ENCODE assay signal across 9 cellular contexts in the genomic region with DNA sequence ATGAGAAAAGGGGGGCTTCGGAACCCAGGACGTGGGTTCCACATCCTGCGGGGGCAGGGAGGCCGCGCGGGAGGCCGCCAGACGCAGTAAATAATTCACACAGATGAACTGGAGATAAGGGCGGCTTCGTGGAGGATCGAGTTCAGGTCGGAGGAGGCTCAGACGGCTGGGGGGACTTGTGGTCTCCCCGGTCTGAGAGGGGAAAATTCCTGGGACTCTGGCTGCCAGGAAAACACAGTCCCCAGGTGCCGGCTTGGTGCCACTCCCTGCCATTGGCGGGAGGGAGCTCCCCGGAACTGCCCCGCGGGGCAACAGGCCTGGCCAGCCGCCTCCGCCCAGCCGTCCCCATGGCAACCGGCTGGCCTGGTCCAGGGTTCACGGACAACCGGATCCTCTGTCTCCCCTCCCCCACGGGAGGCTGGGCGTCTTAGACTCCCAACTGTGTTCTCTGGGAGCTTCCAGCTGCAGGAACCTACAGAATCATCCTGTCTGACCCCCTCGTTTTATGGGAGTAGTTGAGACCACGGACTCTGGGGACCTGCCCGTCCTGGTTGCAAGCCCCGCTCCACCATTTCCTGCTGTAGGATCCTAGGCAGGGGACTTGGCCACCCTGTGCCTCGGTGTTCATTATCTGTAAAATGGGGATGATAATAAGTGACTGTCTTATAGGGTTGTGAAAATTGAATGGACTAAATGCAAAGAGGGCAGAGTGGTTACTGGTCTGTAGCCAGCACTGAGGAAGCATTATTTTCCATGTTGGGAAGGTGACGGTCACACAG. TPM values are rescaled to one million over a fixed set of nuclear protein-coding genes. Genes with fewer than 3 reads are reported as not detected.
DNase-seq lines count a peak whose midpoint lies in the region; ATAC-seq and TF ChIP-seq lines count a peak whose summit lies in the region.
"Had no signal": no experiment of that assay in that cellular context is flagged by ENCODE, and none has a peak within 500 bp of the region (broad histone marks: within the 10 kb centered on the region; RNA-seq: fewer than 3 reads in every experiment).

No MANE protein-coding gene starts in this region.

- no peaks in the 10 kb centered on the region for H4K20me1 ChIP-seq in fibroblast of lung (ENCODE audit: control insufficient read depth, extremely low read depth, insufficient read depth, low read length)

- no peak for TF ChIP-seq EP300 in gastroesophageal sphincter (IDR thresholded peaks at IDR 0.05)

- no peak overlapping the region for H2AFZ ChIP-seq in fibroblast of lung (ENCODE audit: low read length)

- peak; percentile 91 to 92 for DNase-seq in Caco-2
- peak; percentile 26 for DNase-seq in NCI-H510A treated with DMSO at 0.1 percent for 48 hours (lab: John Stamatoyannopoulos, UW)
- peak; percentile 34 to 54 for DNase-seq in fibroblast of lung (ENCODE audit: low read depth in 2 of 2)
- DNase-seq in upper lobe of right lung, result no peak
- DNase-seq in activated CD4-positive, CD25-positive, alpha-beta regulatory T cell treated with anti-CD3 and anti-CD28 coated beads, Interleukin-2, amount 50 U/mL, for 72 hours, result no peak
- no peak for DNase-seq in ascending aorta (ENCODE audit: low spot score in 2 of 2)

- H3K27me3 Mint-ChIP-seq in Caco-2 (ENCODE audit: insufficient read depth, unreplicated experiment), result no peaks in the 10 kb centered on the region

- peak overlapping the region; percentile 71 for H3K4me3 Mint-ChIP-seq in Caco-2 (ENCODE audit: unreplicated experiment)
- H3K4me3 Mint-ChIP-seq: stimulated activated effector memory CD8-positive, alpha-beta T cell treated with anti-CD3 and anti-CD28 coated beads, Interleukin-12 subunit alpha, Interleukin-12 subunit beta, amount 100 ng/mL, for 72 hours had no signal

- TF ChIP-seq POLR2A in gastroesophageal sphincter (IDR thresholded peaks at IDR 0.05), result no peak

- ATAC-seq in upper lobe of right lung, result no peak
- ATAC-seq in gastroesophageal sphincter, result no peak
- ATAC-seq: stimulated activated effector memory CD8-positive, alpha-beta T cell treated with anti-CD3 and anti-CD28 coated beads, Interleukin-12 subunit alpha, Interleukin-12 subunit beta, amount 100 ng/mL, for 72 hours had no signal

- H3K79me2 ChIP-seq in fibroblast of lung (ENCODE audit: control insufficient read depth, insufficient read depth, low read length), result no peaks in the 10 kb centered on the region

- H3K9me3 Mint-ChIP-seq in Caco-2 (ENCODE audit: unreplicated experiment), result no peaks in the 10 kb centered on the region
- H3K9me3 Mint-ChIP-seq: stimulated activated effector memory CD8-positive, alpha-beta T cell treated with anti-CD3 and anti-CD28 coated beads, Interleukin-12 subunit alpha, Interleukin-12 subunit beta, amount 100 ng/mL, for 72 hours had no signal

- peak overlapping the region; percentile 64 for H3K27ac Mint-ChIP-seq in Caco-2 (ENCODE audit: unreplicated experiment)
- H3K27ac Mint-ChIP-seq: stimulated activated effector memory CD8-positive, alpha-beta T cell treated with anti-CD3 and anti-CD28 coated beads, Interleukin-12 subunit alpha, Interleukin-12 subunit beta, amount 100 ng/mL, for 72 hours had no signal

- WGBS in gastroesophageal sphincter (ENCODE audit: low coverage in 1 of 2), 2 donors, result 44 to 83% methylated on average over 1 to 3 of the region's 33 CpGs

- no TSS peak for BruUV-seq in Caco-2 (replicated peaks; lab: Mats Ljungman, UMichigan)

- H3K36me3 Mint-ChIP-seq in Caco-2 (ENCODE audit: insufficient read depth, unreplicated experiment), result no peaks in the 10 kb centered on the region
- H3K36me3 Mint-ChIP-seq: stimulated activated effector memory CD8-positive, alpha-beta T cell treated with anti-CD3 and anti-CD28 coated beads, Interleukin-12 subunit alpha, Interleukin-12 subunit beta, amount 100 ng/mL, for 72 hours had no signal

- H3K27me3 ChIP-seq in Caco-2 (replicated peaks; ENCODE audit: control insufficient read depth, insufficient read depth, low read length) (no peaks in the 10 kb centered on the region), fibroblast of lung (ENCODE audit: control insufficient read depth, insufficient read depth, low read length) (no peaks in the 10 kb centered on the region), mucosa of stomach (ENCODE audit: control insufficient read depth, insufficient read depth, low read length) (no peaks in the 10 kb centered on the region), upper lobe of right lung (peaks cover 50% of the 10 kb centered on the region), ascending aorta (peaks cover 15% of the 10 kb centered on the region), gastroesophageal sphincter (peaks cover 65% of the 10 kb centered on the region)

- H3K4me3 ChIP-seq in Caco-2 (ENCODE audit: low read depth, low read length) (peak overlapping the region; percentile 25), fibroblast of lung (replicated peaks in 1 of 4; ENCODE audit: control extremely low read depth in 1 of 4, insufficient read depth in 1 of 4, low read depth in 3 of 4, low read length in 4 of 4) (no peak overlapping the region), mucosa of stomach (ENCODE audit: low read length) (peak overlapping the region; percentile 58), upper lobe of right lung (no peak overlapping the region), ascending aorta (no peak overlapping the region), gastroesophageal sphincter (no peak overlapping the region)

- H3K9me3 ChIP-seq in Caco-2, result no peaks in the 10 kb centered on the region
- no peaks in the 10 kb centered on the region for H3K9me3 ChIP-seq in fibroblast of lung (ENCODE audit: control insufficient read depth, insufficient read depth, low read depth, low read length)
- no peaks in the 10 kb centered on the region for H3K9me3 ChIP-seq in mucosa of stomach (ENCODE audit: control insufficient read depth, low read length)
- H3K9me3 ChIP-seq in upper lobe of right lung, result no peaks in the 10 kb centered on the region
- H3K9me3 ChIP-seq in ascending aorta, result no peaks in the 10 kb centered on the region
- H3K9me3 ChIP-seq in gastroesophageal sphincter, result no peaks in the 10 kb centered on the region

- TF ChIP-seq CTCF in Caco-2 (IDR thresholded peaks at IDR 0.05; ENCODE audit: insufficient read depth in 1 of 2, low read depth in 1 of 2, low read length in 1 of 2, severe bottlenecking in 1 of 2, unreplicated experiment in 1 of 2) (no peak), fibroblast of lung (conservative IDR thresholded peaks at IDR 0.05 in 1 of 2, IDR thresholded peaks at IDR 0.05 in 1 of 2; ENCODE audit: low read depth in 1 of 2, low read length in 2 of 2) (no peak), upper lobe of right lung (IDR thresholded peaks at IDR 0.05) (no peak), ascending aorta (IDR thresholded peaks at IDR 0.05) (no peak), gastroesophageal sphincter (IDR thresholded peaks at IDR 0.05) (no peak)

- no peak overlapping the region for H3K4me2 ChIP-seq in fibroblast of lung (ENCODE audit: extremely low read depth, insufficient read depth, low read length)

- H3K4me1 Mint-ChIP-seq in Caco-2 (ENCODE audit: low read depth, unreplicated experiment), result peaks cover 41% of the 10 kb centered on the region

- intact Hi-C loops in Caco-2 (cut with micrococcal nuclease; ENCODE audit: unreplicated experiment) (loop anchor here (1.0 kb wide), 1 partner anchor 10 kb away; the partner anchor contains the start of gene CAMK2N1), upper lobe of right lung (cut with DNase I) (no loop called here), ascending aorta (cut with DNase I) (no loop called here)

- no peak overlapping the region for H3K27ac ChIP-seq in fibroblast of lung (ENCODE audit: insufficient read depth, low read length)
- no peak overlapping the region for H3K27ac ChIP-seq in upper lobe of right lung
- H3K27ac ChIP-seq in ascending aorta, result no peak overlapping the region
- no peak overlapping the region for H3K27ac ChIP-seq in gastroesophageal sphincter

- H3K36me3 ChIP-seq in Caco-2 (ENCODE audit: control insufficient read depth, insufficient read depth, low read length), result no peaks in the 10 kb centered on the region
- no peaks in the 10 kb centered on the region for H3K36me3 ChIP-seq in fibroblast of lung (ENCODE audit: control insufficient read depth, insufficient read depth, low read length)
- no peaks in the 10 kb centered on the region for H3K36me3 ChIP-seq in mucosa of stomach (ENCODE audit: control insufficient read depth, insufficient read depth, low read length)
- no peaks in the 10 kb centered on the region for H3K36me3 ChIP-seq in upper lobe of right lung
- H3K36me3 ChIP-seq in ascending aorta, result no peaks in the 10 kb centered on the region
- H3K36me3 ChIP-seq in gastroesophageal sphincter, result no peaks in the 10 kb centered on the region

- POLR2A ChIA-PET in Caco-2 (lab: Charles Lee), result interaction anchor here (0.5 to 0.8 kb wide), 2 partner anchors 10 to 43 kb away, joined by 3 read pairs; partner anchors contain the start of gene CAMK2N1

- H3K4me1 ChIP-seq in Caco-2 (peaks cover 68% of the 10 kb centered on the region), fibroblast of lung (ENCODE audit: control insufficient read depth, extremely low read depth, insufficient read depth, low read length) (peaks cover 39% of the 10 kb centered on the region), mucosa of stomach (ENCODE audit: control insufficient read depth, insufficient read depth, low read length) (peaks cover 54% of the 10 kb centered on the region), upper lobe of right lung (peaks cover 16% of the 10 kb centered on the region), ascending aorta (no peaks in the 10 kb centered on the region), gastroesophageal sphincter (peaks cover 0 to 30% (median 3%) of the 10 kb centered on the region in 3 donors)

- CTCF ChIA-PET in Caco-2 (lab: Charles Lee), result no interaction called here

- H3K9ac ChIP-seq in fibroblast of lung (ENCODE audit: insufficient read depth, low read length) (no peak overlapping the region), mucosa of stomach (ENCODE audit: low read length) (peak overlapping the region; percentile 73)

RNA-seq across cellular contexts. Expression of gene CAMK2N1, which starts 9.6 kb away (rescaled TPM):
- 47.5 and 55.0 TPM in 2 replicates for total RNA-seq in Caco-2 (2022)
- total RNA-seq in fibroblast of lung, result 44.2 and 79.9 TPM in 2 replicates
- polyA plus RNA-seq in fibroblast of lung, result 94.9 and 156 TPM in 2 replicates
- 142 and 220 TPM in 2 replicates for polyA plus RNA-seq in fibroblast of lung (2012)
- polyA minus RNA-seq in fibroblast of lung (ENCODE audit: low replicate concordance), result 38.9 and 62.1 TPM in 2 replicates
- 73.6 TPM for total RNA-seq in upper lobe of right lung
- 1.9 TPM for total RNA-seq in ascending aorta
- 10 to 100 TPM; 18.2 to 29.6 (median 26.2) TPM for total RNA-seq in gastroesophageal sphincter

RNA-seq across cellular contexts. Expression of gene MUL1, which starts 31.5 kb away (rescaled TPM):
- total RNA-seq in Caco-2 (2022) (18.3 and 18.7 TPM in 2 replicates), fibroblast of lung (21.8 and 26.9 TPM in 2 replicates), upper lobe of right lung (34.5 TPM), ascending aorta (34.7 TPM), gastroesophageal sphincter (10 to 100 TPM; 26.5 to 52.0 (median 43.8) TPM)
- polyA plus RNA-seq in fibroblast of lung, result 25.7 and 31.9 TPM in 2 replicates
- 25.5 and 34.3 TPM in 2 replicates for polyA plus RNA-seq in fibroblast of lung (2012)
- polyA minus RNA-seq in fibroblast of lung (ENCODE audit: low replicate concordance), result 45.2 and 78.8 TPM in 2 replicates

Comparison
In these comparisons a context has a peak if more than half of its experiments do, and no peak if none do; other contexts are left out.
1. DNase-seq: peak in Caco-2 (2 of 2), NCI-H510A treated with DMSO at 0.1 percent for 48 hours (single experiment) and fibroblast of lung (2 of 2); none in upper lobe of right lung (single experiment), activated CD4-positive, CD25-positive, alpha-beta regulatory T cell treated with anti-CD3 and anti-CD28 coated beads, Interleukin-2, amount 50 U/mL, for 72 hours (single experiment) and ascending aorta (0 of 2).
2. H3K4me3 ChIP-seq: peak in Caco-2 (single experiment) and mucosa of stomach (single experiment); none in fibroblast of lung (0 of 4), upper lobe of right lung (single experiment), ascending aorta (0 of 2) and gastroesophageal sphincter (0 of 2).